In the genomic region with DNA sequence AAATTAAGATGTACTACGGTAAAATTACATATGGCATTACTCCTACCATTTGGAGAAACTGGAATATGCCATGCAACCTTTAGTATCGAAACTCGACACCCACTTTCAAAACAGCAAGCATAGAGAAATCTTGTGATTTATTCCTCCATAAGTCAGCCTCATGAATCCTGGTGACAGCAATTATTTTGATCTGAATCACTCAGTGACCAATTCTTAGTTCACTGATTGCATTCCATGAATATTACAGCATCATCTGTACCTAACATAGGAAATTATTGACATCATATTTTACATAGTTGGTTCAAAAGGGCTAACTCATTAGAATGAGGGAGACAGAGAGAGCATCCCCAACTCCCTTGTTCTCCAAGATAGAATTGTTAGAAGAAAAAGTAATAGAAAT, we compare ENCODE assay signal across 1 cellular context.
TF ChIP-seq lines count a peak whose summit lies in the region.

No MANE protein-coding gene starts in this region.

TF ChIP-seq in SK-N-SH, 30 proteins besides CTCF, POLR2A, EP300 and RAD21:
- TF ChIP-seq, protein P1, sequence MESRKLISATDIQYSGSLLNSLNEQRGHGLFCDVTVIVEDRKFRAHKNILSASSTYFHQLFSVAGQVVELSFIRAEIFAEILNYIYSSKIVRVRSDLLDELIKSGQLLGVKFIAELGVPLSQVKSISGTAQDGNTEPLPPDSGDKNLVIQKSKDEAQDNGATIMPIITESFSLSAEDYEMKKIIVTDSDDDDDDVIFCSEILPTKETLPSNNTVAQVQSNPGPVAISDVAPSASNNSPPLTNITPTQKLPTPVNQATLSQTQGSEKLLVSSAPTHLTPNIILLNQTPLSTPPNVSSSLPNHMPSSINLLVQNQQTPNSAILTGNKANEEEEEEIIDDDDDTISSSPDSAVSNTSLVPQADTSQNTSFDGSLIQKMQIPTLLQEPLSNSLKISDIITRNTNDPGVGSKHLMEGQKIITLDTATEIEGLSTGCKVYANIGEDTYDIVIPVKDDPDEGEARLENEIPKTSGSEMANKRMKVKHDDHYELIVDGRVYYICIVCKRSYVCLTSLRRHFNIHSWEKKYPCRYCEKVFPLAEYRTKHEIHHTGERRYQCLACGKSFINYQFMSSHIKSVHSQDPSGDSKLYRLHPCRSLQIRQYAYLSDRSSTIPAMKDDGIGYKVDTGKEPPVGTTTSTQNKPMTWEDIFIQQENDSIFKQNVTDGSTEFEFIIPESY (IDR thresholded peaks at IDR 0.05; ENCODE audit: borderline replicate concordance, low read depth): no peak
- TF ChIP-seq, protein P2, sequence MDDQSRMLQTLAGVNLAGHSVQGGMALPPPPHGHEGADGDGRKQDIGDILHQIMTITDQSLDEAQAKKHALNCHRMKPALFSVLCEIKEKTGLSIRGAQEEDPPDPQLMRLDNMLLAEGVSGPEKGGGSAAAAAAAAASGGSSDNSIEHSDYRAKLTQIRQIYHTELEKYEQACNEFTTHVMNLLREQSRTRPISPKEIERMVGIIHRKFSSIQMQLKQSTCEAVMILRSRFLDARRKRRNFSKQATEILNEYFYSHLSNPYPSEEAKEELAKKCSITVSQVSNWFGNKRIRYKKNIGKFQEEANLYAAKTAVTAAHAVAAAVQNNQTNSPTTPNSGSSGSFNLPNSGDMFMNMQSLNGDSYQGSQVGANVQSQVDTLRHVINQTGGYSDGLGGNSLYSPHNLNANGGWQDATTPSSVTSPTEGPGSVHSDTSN (IDR thresholded peaks at IDR 0.05): peak; percentile 87
- TF ChIP-seq TCF12 (IDR thresholded peaks at IDR 0.05) (peak; percentile 64), FOSL2 (IDR thresholded peaks at IDR 0.05; ENCODE audit: borderline replicate concordance, low read depth) (peak; percentile 66; the same call in 1 of the 2 replicates), RCOR1 (IDR thresholded peaks at IDR 0.05; ENCODE audit: low read length) (no peak), TAF1 (IDR thresholded peaks at IDR 0.05; ENCODE audit: borderline replicate concordance, low read depth, low read length) (no peak), POLR2AphosphoS5 (IDR thresholded peaks at IDR 0.05; ENCODE audit: low read depth, low read length) (peak; percentile 20; the same call in 1 of the 2 replicates), FOXJ3 (CRISPR knock-in tag; IDR thresholded peaks at IDR 0.05) (no peak), GATA2 (CRISPR knock-in tag; IDR thresholded peaks at IDR 0.05) (no peak), JUND (IDR thresholded peaks at IDR 0.05) (peak; percentile 47; the same call in 1 of the 2 replicates), FOXM1 (IDR thresholded peaks at IDR 0.05; ENCODE audit: low read depth) (no peak), NFIC (IDR thresholded peaks at IDR 0.05; ENCODE audit: borderline replicate concordance) (peak; percentile 13; the same call in 1 of the 2 replicates), MEF2A (IDR thresholded peaks at IDR 0.05; ENCODE audit: borderline replicate concordance, low read depth) (no peak), SMC3 (IDR thresholded peaks at IDR 0.05; ENCODE audit: low read depth, low read length) (no peak), MXI1 (IDR thresholded peaks at IDR 0.05; ENCODE audit: low read depth, low read length) (no peak), YY1 (IDR thresholded peaks at IDR 0.05; ENCODE audit: low read depth) (no peak), TEAD4 (IDR thresholded peaks at IDR 0.05; ENCODE audit: borderline replicate concordance, insufficient read depth) (0 out of 2 replicates have a peak, but pooled peaks have one; percentile 32)
- TF ChIP-seq, protein P3, sequence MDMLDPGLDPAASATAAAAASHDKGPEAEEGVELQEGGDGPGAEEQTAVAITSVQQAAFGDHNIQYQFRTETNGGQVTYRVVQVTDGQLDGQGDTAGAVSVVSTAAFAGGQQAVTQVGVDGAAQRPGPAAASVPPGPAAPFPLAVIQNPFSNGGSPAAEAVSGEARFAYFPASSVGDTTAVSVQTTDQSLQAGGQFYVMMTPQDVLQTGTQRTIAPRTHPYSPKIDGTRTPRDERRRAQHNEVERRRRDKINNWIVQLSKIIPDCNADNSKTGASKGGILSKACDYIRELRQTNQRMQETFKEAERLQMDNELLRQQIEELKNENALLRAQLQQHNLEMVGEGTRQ (IDR thresholded peaks at IDR 0.05; ENCODE audit: borderline replicate concordance, low read depth, low read length): no peak
- TF ChIP-seq, protein P4, sequence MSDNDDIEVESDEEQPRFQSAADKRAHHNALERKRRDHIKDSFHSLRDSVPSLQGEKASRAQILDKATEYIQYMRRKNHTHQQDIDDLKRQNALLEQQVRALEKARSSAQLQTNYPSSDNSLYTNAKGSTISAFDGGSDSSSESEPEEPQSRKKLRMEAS (IDR thresholded peaks at IDR 0.05; ENCODE audit: low read depth): no peak
- TF ChIP-seq, protein P5, sequence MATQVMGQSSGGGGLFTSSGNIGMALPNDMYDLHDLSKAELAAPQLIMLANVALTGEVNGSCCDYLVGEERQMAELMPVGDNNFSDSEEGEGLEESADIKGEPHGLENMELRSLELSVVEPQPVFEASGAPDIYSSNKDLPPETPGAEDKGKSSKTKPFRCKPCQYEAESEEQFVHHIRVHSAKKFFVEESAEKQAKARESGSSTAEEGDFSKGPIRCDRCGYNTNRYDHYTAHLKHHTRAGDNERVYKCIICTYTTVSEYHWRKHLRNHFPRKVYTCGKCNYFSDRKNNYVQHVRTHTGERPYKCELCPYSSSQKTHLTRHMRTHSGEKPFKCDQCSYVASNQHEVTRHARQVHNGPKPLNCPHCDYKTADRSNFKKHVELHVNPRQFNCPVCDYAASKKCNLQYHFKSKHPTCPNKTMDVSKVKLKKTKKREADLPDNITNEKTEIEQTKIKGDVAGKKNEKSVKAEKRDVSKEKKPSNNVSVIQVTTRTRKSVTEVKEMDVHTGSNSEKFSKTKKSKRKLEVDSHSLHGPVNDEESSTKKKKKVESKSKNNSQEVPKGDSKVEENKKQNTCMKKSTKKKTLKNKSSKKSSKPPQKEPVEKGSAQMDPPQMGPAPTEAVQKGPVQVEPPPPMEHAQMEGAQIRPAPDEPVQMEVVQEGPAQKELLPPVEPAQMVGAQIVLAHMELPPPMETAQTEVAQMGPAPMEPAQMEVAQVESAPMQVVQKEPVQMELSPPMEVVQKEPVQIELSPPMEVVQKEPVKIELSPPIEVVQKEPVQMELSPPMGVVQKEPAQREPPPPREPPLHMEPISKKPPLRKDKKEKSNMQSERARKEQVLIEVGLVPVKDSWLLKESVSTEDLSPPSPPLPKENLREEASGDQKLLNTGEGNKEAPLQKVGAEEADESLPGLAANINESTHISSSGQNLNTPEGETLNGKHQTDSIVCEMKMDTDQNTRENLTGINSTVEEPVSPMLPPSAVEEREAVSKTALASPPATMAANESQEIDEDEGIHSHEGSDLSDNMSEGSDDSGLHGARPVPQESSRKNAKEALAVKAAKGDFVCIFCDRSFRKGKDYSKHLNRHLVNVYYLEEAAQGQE (IDR thresholded peaks at IDR 0.05; ENCODE audit: low read depth, low read length): no peak
- TF ChIP-seq, protein P6, sequence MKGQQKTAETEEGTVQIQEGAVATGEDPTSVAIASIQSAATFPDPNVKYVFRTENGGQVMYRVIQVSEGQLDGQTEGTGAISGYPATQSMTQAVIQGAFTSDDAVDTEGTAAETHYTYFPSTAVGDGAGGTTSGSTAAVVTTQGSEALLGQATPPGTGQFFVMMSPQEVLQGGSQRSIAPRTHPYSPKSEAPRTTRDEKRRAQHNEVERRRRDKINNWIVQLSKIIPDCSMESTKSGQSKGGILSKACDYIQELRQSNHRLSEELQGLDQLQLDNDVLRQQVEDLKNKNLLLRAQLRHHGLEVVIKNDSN (IDR thresholded peaks at IDR 0.05; ENCODE audit: borderline replicate concordance, low read depth): no peak
